In the genomic region with DNA sequence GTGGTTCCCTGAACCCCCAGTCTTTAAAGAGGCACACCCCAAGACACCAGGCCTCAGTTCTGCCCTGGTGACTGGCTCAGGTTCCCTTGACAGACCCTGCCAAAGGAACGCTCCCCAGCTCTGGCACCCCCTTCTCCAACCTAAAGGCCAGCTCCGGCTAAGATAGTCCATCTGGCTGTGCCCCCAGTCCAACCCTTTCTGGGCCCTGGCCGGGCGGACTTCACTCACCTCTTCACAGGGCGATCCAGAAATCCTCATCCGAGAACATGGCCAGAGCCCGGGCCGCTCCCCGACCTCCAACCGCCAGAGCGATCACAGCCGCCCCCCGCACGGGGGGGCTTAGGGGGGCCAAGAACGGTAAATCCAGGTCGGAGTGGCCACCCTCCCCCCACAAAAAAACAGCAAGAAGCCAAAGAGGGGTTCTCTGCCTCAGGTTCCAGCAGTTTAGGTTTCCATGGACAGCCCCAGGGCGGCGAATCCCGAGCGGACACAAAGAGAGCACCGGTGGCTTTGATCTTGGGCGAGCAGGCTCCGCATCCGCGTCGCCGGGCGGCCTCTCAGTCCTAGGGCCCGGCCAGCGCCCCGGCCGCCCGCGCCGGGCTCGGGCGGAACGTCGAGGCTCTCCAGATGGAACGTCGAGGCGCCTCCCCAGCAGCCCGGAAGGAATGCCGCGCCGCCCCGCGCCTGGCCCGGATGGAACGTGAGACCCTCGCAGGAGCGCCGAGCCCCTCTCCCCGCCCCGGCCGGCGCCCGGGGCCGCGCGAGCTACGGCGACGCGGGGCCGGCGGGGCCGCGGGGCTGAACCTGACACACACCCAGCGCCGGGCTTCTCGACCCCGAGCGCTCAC, we compare ENCODE assay signal across 1 cellular context.
TF ChIP-seq lines count a peak whose summit lies in the region.

No MANE protein-coding gene starts in this region.

TF ChIP-seq in endothelial cell of umbilical vein, 7 proteins besides CTCF, POLR2A, EP300 and RAD21:
- no peak for TF ChIP-seq JUN (IDR thresholded peaks at IDR 0.05; ENCODE audit: borderline replicate concordance, insufficient read depth, insufficient read length, low read depth)
- TF ChIP-seq, protein P1, sequence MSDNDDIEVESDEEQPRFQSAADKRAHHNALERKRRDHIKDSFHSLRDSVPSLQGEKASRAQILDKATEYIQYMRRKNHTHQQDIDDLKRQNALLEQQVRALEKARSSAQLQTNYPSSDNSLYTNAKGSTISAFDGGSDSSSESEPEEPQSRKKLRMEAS (IDR thresholded peaks at IDR 0.05; ENCODE audit: insufficient read depth, insufficient read length), result no peak
- no peak for TF ChIP-seq FOS (IDR thresholded peaks at IDR 0.05; ENCODE audit: borderline replicate concordance, insufficient read depth, low read length)
- no peak for TF ChIP-seq MYC (IDR thresholded peaks at IDR 0.05; ENCODE audit: low read depth, low read length)
- no peak for TF ChIP-seq GATA2 (IDR thresholded peaks at IDR 0.05; ENCODE audit: insufficient read depth, insufficient read length, low read depth, low read length)
- no peak for TF ChIP-seq EZH2 (IDR thresholded peaks at IDR 0.05; ENCODE audit: borderline replicate concordance, low read depth, low read length, severe bottlenecking)
- TF ChIP-seq POLR2AphosphoS5 (IDR thresholded peaks at IDR 0.05; ENCODE audit: insufficient read depth, low read depth, low read length), result no peak
